Comparison of ENCODE assay signal across 31 cellular contexts in genomic region chr20:57225830-57226229, GRCh38. TPM values are rescaled to one million over a fixed set of nuclear protein-coding genes. Genes with fewer than 3 reads are reported as not detected.
"Had no signal": no experiment of that assay in that cellular context is flagged by ENCODE, and none has a peak within 500 bp of the region (broad histone marks: within the 10 kb centered on the region; RNA-seq: fewer than 3 reads in every experiment).

No MANE protein-coding gene starts in this region.

- H3K36me3 ChIP-seq: colonic mucosa, gastrocnemius medialis, heart right ventricle, left lung, lower lobe of right lung had no signal

- H3K27me3 ChIP-seq: colonic mucosa had no signal

- H3K4me3 ChIP-seq: colonic mucosa, esophagus squamous epithelium, gastrocnemius medialis, heart right ventricle, left lung, lower lobe of right lung, mucosa of descending colon had no signal

- ATAC-seq: effector memory CD8-positive, alpha-beta T cell; esophagus mucosa; gastrocnemius medialis; left cardiac atrium; left lung; left ventricle myocardium superior; lower lobe of right lung; mucosa of descending colon had no signal

- DNase-seq: colonic mucosa; cortex of kidney; effector CD8-positive, alpha-beta T cell; effector memory CD8-positive, alpha-beta T cell; endodermal cell; erythroblast; esophagus squamous epithelium; foreskin fibroblast; foreskin melanocyte; gastrocnemius medialis; glutamatergic neuron; head of caudate nucleus; heart right ventricle; hippocampal formation; left cardiac atrium; left lung; left ventricle myocardium superior; lower lobe of right lung; mesenchymal stem cell; mucosa of descending colon had no signal

- H3K27me3 Mint-ChIP-seq: dendritic cell treated with granulocyte-macrophage colony-stimulating factor and Interleukin-4, amounts not matched to agents 40 ng/mL and 50 ng/mL, for 4 days had no signal

- H3K27ac Mint-ChIP-seq: dendritic cell treated with granulocyte-macrophage colony-stimulating factor and Interleukin-4, amounts not matched to agents 40 ng/mL and 50 ng/mL, for 4 days; effector memory CD8-positive, alpha-beta T cell; endodermal cell; mesothelial cell of epicardium had no signal

- H3K9me3 ChIP-seq: colonic mucosa, esophagus squamous epithelium, gastrocnemius medialis, heart right ventricle, left lung, lower lobe of right lung, mucosa of descending colon had no signal

- H3K27ac ChIP-seq: colonic mucosa, epithelial cell of prostate, gastrocnemius medialis, heart right ventricle, left lung, lower lobe of right lung had no signal

- H3K4me1 ChIP-seq: colonic mucosa, gastrocnemius medialis, left lung, lower lobe of right lung had no signal

- H3K4me3 Mint-ChIP-seq: dendritic cell treated with granulocyte-macrophage colony-stimulating factor and Interleukin-4, amounts not matched to agents 40 ng/mL and 50 ng/mL, for 4 days; effector memory CD8-positive, alpha-beta T cell; endodermal cell; mesothelial cell of epicardium had no signal

- FAIRE-seq: endometrium, islet of Langerhans, keratinocyte had no signal

- H3K9me3 Mint-ChIP-seq: dendritic cell treated with granulocyte-macrophage colony-stimulating factor and Interleukin-4, amounts not matched to agents 40 ng/mL and 50 ng/mL, for 4 days; effector memory CD8-positive, alpha-beta T cell; endodermal cell; mesothelial cell of epicardium had no signal

RNA-seq across cellular contexts. Expression of gene BMP7, which starts 40.6 kb away (rescaled TPM):
- total RNA-seq: dermis microvascular lymphatic vessel endothelial cell, glomerular endothelial cell, lung microvascular endothelial cell, myocyte had no signal
